In genomic region chr19:50433201-50434180, GRCh38 we compare ENCODE assay signal across 1 cellular context.
TF ChIP-seq lines count a peak whose summit lies in the region.

No MANE protein-coding gene starts in this region.

TF ChIP-seq in H1, 55 proteins besides CTCF, POLR2A, EP300 and RAD21:
- TF ChIP-seq SIN3A (conservative IDR thresholded peaks at IDR 0.05 in 1 of 2, IDR thresholded peaks at IDR 0.05 in 1 of 2; ENCODE audit: low read depth in 1 of 2, low read length in 2 of 2) = no peak
- no peak for TF ChIP-seq KDM4A (IDR thresholded peaks at IDR 0.05; ENCODE audit: low read depth, low read length, severe bottlenecking)
- no peak for TF ChIP-seq SP1 (IDR thresholded peaks at IDR 0.05; ENCODE audit: low read depth, low read length)
- no peak for TF ChIP-seq CHD1 (IDR thresholded peaks at IDR 0.05; ENCODE audit: low read depth, low read length)
- no peak for TF ChIP-seq MAFK (IDR thresholded peaks at IDR 0.05; ENCODE audit: low read depth, low read length)
- no peak for TF ChIP-seq JUND (IDR thresholded peaks at IDR 0.05; ENCODE audit: low read length)
- no peak for TF ChIP-seq HDAC2 (IDR thresholded peaks at IDR 0.05; ENCODE audit: borderline replicate concordance in 1 of 2, low read depth in 2 of 2, low read length in 2 of 2)
- TF ChIP-seq SUZ12 (IDR thresholded peaks at IDR 0.05; ENCODE audit: low read length) = no peak
- no peak for TF ChIP-seq FOSL1 (IDR thresholded peaks at IDR 0.05; ENCODE audit: insufficient read depth, low read depth, low read length)
TF ChIP-seq in H1: peak in this region for 0.
